14 cellular contexts compared by ENCODE assay signal in genomic region chr3:159158213-159158612, GRCh38.
DNase-seq lines count a peak whose midpoint lies in the region; ATAC-seq, FAIRE-seq and TF ChIP-seq lines count a peak whose summit lies in the region.
"Had no signal": no experiment of that assay in that cellular context is flagged by ENCODE, and none has a peak within 500 bp of the region (broad histone marks: within the 10 kb centered on the region; RNA-seq: fewer than 3 reads in every experiment).

No MANE protein-coding gene starts in this region.

- no peaks in the 10 kb centered on the region for H3K9me1 ChIP-seq in endothelial cell of umbilical vein (replicated peaks; ENCODE audit: control insufficient read depth, extremely low read depth, insufficient read depth, low read length)

- POLR2A ChIA-PET in endothelial cell of umbilical vein (lab: Charles Lee) = no interaction called here

- dilution Hi-C loops in endothelial cell of umbilical vein (cut with MboI; ENCODE audit: extremely low pct_ligation_motif_present, low sequenced_read_pairs) = no loop called here

- peaks cover 15% of the 10 kb centered on the region for H3K4me1 ChIP-seq in endothelial cell of umbilical vein (ENCODE audit: control insufficient read depth, extremely low read depth, insufficient read depth, low read length)
- H3K4me1 ChIP-seq in testis = no peaks in the 10 kb centered on the region
- H3K4me1 ChIP-seq in smooth muscle cell (ENCODE audit: low read depth) = no peaks in the 10 kb centered on the region
- no peaks in the 10 kb centered on the region for H3K4me1 ChIP-seq in right cardiac atrium (ENCODE audit: control insufficient read depth, insufficient read depth, low read length)

- TF ChIP-seq CTCF in endothelial cell of umbilical vein (IDR thresholded peaks at IDR 0.05; ENCODE audit: extremely low read depth in 1 of 2, insufficient read depth in 1 of 2, low read depth in 1 of 2, low read length in 2 of 2) (peak; percentile 30 to 42), testis (IDR thresholded peaks at IDR 0.05) (no peak), smooth muscle cell (IDR thresholded peaks at IDR 0.05; ENCODE audit: borderline replicate concordance, insufficient read depth, poor library complexity, severe bottlenecking) (no peak)

- no peak overlapping the region for H2AFZ ChIP-seq in endothelial cell of umbilical vein (ENCODE audit: low read depth, low read length)
- no peak overlapping the region for H2AFZ ChIP-seq in smooth muscle cell (ENCODE audit: low read depth)

- H3K27me3 ChIP-seq in endothelial cell of umbilical vein (ENCODE audit: control insufficient read depth in 2 of 2, insufficient read depth in 2 of 2, low read length in 2 of 2) (no peaks in the 10 kb centered on the region), testis (no peaks in the 10 kb centered on the region), smooth muscle cell (ENCODE audit: low read depth) (no peaks in the 10 kb centered on the region), right cardiac atrium (ENCODE audit: control insufficient read depth, insufficient read depth) (no peaks in the 10 kb centered on the region)

- no peak for ATAC-seq in right cardiac atrium

- H3K27ac ChIP-seq in endothelial cell of umbilical vein (ENCODE audit: insufficient read depth, low read depth, low read length) = peak overlapping the region; percentile 48
- H3K27ac ChIP-seq in testis = no peak overlapping the region
- H3K27ac ChIP-seq in smooth muscle cell (ENCODE audit: low read depth) = no peak overlapping the region
- H3K27ac ChIP-seq in right cardiac atrium (ENCODE audit: low read length) = no peak overlapping the region

- CTCF ChIA-PET in endothelial cell of umbilical vein (lab: Charles Lee) = interaction anchor here (0.8 to 2.6 kb wide), 13 partner anchors 9 to 312 kb away, joined by 3 to 41 read pairs (median 4); no protein-coding TSS in a partner anchor
- CTCF ChIA-PET in activated naive CD4-positive, alpha-beta T cell treated with anti-CD3 and anti-CD28 coated beads, Interleukin-2, amount 10 ng/mL, durations not matched to agents 7 days and 5 days (lab: Charles Lee) = no interaction called here

- no peaks in the 10 kb centered on the region for H3K9me3 ChIP-seq in endothelial cell of umbilical vein (replicated peaks; ENCODE audit: control insufficient read depth, insufficient read depth, low read length)
- no peaks in the 10 kb centered on the region for H3K9me3 ChIP-seq in testis
- no peaks in the 10 kb centered on the region for H3K9me3 ChIP-seq in smooth muscle cell (replicated peaks; ENCODE audit: low read depth)
- H3K9me3 ChIP-seq in right cardiac atrium (ENCODE audit: control insufficient read depth, low read length) = no peaks in the 10 kb centered on the region

- WGBS in testis, 2 donors = 43 to 59% methylated on average over 2 of the region's 2 CpGs
- WGBS in smooth muscle cell (ENCODE audit: low lambda C conversion rate) = 70% methylated on average over 2 of the region's 2 CpGs
- 45% methylated on average over 2 of the region's 2 CpGs for WGBS in right cardiac atrium

- BruUV-seq in endothelial cell of umbilical vein (replicated peaks; lab: Mats Ljungman, UMichigan) = no TSS peak

- DNase-seq in NCI-H345 (lab: John Stamatoyannopoulos, UW) (peak; percentile 2), NCI-H345 treated with DMSO at 0.1 percent for 48 hours (lab: John Stamatoyannopoulos, UW; ENCODE audit: unreplicated experiment) (no peak), NCI-H69 (lab: John Stamatoyannopoulos, UW) (peak; percentile 63), endothelial cell of umbilical vein (ENCODE audit: low read depth, low spot score) (peak; percentile 88), testis (peak; percentile 16), smooth muscle cell (lab: John Stamatoyannopoulos, UW; ENCODE audit: unreplicated experiment) (no peak), right cardiac atrium (no peak)
- DNase-seq in activated naive CD4-positive, alpha-beta T cell treated with anti-CD3 and anti-CD28 coated beads, Interleukin-2, amount 10 ng/mL, durations not matched to agents 7 days and 5 days = no peak
- DNase-seq: activated gamma-delta T cell treated with Interleukin-2 at 50 U/mL for 16 hours; Right ventricle myocardium superior; stimulated activated CD4-positive, alpha-beta T cell treated with anti-CD3 and anti-CD28 coated beads, Interleukin-15, amount 100 ng/mL, for 24 hours; trophoblast cell had no signal

- no peak overlapping the region for H3K4me3 Mint-ChIP-seq in activated naive CD4-positive, alpha-beta T cell treated with anti-CD3 and anti-CD28 coated beads, Interleukin-2, amount 10 ng/mL, durations not matched to agents 7 days and 5 days
- H3K4me3 Mint-ChIP-seq: brain, memory B cell had no signal

- H3K4me1 Mint-ChIP-seq in activated naive CD4-positive, alpha-beta T cell treated with anti-CD3 and anti-CD28 coated beads, Interleukin-2, amount 10 ng/mL, durations not matched to agents 7 days and 5 days = no peaks in the 10 kb centered on the region
- H3K4me1 Mint-ChIP-seq: brain, memory B cell had no signal

- intact Hi-C loops in endothelial cell of umbilical vein (cut with micrococcal nuclease) (loop anchor here (1.0 to 10.0 kb wide), 6 partner anchors 11 to 313 kb away; no protein-coding TSS in a partner anchor), testis (cut with DNase I; ENCODE audit: low total_unique reads) (no loop called here), right cardiac atrium (cut with DNase I) (no loop called here)

- peak; percentile 84 for FAIRE-seq in endothelial cell of umbilical vein (lab: Jason Lieb, UNC)

- H3K27me3 Mint-ChIP-seq in activated naive CD4-positive, alpha-beta T cell treated with anti-CD3 and anti-CD28 coated beads, Interleukin-2, amount 10 ng/mL, durations not matched to agents 7 days and 5 days = no peaks in the 10 kb centered on the region
- H3K27me3 Mint-ChIP-seq: brain had no signal

- H3K9ac ChIP-seq in endothelial cell of umbilical vein (replicated peaks; ENCODE audit: extremely low read depth, insufficient read depth, low read length) = no peak overlapping the region
- H3K9ac ChIP-seq in smooth muscle cell (ENCODE audit: low read depth) = no peak overlapping the region

- H3K27ac Mint-ChIP-seq in activated naive CD4-positive, alpha-beta T cell treated with anti-CD3 and anti-CD28 coated beads, Interleukin-2, amount 10 ng/mL, durations not matched to agents 7 days and 5 days = no peak overlapping the region
- H3K27ac Mint-ChIP-seq: brain, memory B cell had no signal

- H3F3A ChIP-seq in smooth muscle cell (ENCODE audit: low read depth) = no peaks in the 10 kb centered on the region

- H3K4me3 ChIP-seq in endothelial cell of umbilical vein (replicated peaks in 1 of 3; ENCODE audit: insufficient read depth in 1 of 3, low read depth in 1 of 3, low read length in 3 of 3) = no peak overlapping the region
- no peak overlapping the region for H3K4me3 ChIP-seq in testis
- H3K4me3 ChIP-seq in smooth muscle cell = no peak overlapping the region
- H3K4me3 ChIP-seq in right cardiac atrium (ENCODE audit: low read length) = no peak overlapping the region

- no peaks in the 10 kb centered on the region for H3K9me3 Mint-ChIP-seq in activated naive CD4-positive, alpha-beta T cell treated with anti-CD3 and anti-CD28 coated beads, Interleukin-2, amount 10 ng/mL, durations not matched to agents 7 days and 5 days
- H3K9me3 Mint-ChIP-seq: brain, memory B cell had no signal

- H3K36me3 Mint-ChIP-seq in activated naive CD4-positive, alpha-beta T cell treated with anti-CD3 and anti-CD28 coated beads, Interleukin-2, amount 10 ng/mL, durations not matched to agents 7 days and 5 days = no peaks in the 10 kb centered on the region
- H3K36me3 Mint-ChIP-seq: brain, memory B cell had no signal

- H4K20me1 ChIP-seq in endothelial cell of umbilical vein (replicated peaks; ENCODE audit: control insufficient read depth, extremely low read depth, insufficient read depth, low read length) (no peaks in the 10 kb centered on the region), smooth muscle cell (ENCODE audit: low read depth) (no peaks in the 10 kb centered on the region)

- H3K36me3 ChIP-seq in endothelial cell of umbilical vein (ENCODE audit: control insufficient read depth in 2 of 2, extremely low read depth in 1 of 2, insufficient read depth in 2 of 2, low read length in 2 of 2) (no peaks in the 10 kb centered on the region), testis (ENCODE audit: low read depth, missing control alignments) (no peaks in the 10 kb centered on the region), smooth muscle cell (ENCODE audit: low read depth) (no peaks in the 10 kb centered on the region)

- TF ChIP-seq POLR2A in endothelial cell of umbilical vein (IDR thresholded peaks at IDR 0.05; ENCODE audit: low read depth, low read length) (no peak), testis (IDR thresholded peaks at IDR 0.05) (no peak)

- peak overlapping the region; percentile 58 for H3K4me2 ChIP-seq in endothelial cell of umbilical vein (ENCODE audit: insufficient read depth, low read length)
- H3K4me2 ChIP-seq in smooth muscle cell = no peak overlapping the region

- H3K79me2 ChIP-seq in endothelial cell of umbilical vein (ENCODE audit: control insufficient read depth, insufficient read depth, low read length) (no peaks in the 10 kb centered on the region), smooth muscle cell (ENCODE audit: low read depth) (no peaks in the 10 kb centered on the region)

TF ChIP-seq in endothelial cell of umbilical vein, 7 proteins besides CTCF, POLR2A, EP300 and RAD21:
- TF ChIP-seq MAX (IDR thresholded peaks at IDR 0.05; ENCODE audit: insufficient read depth, insufficient read length) = no peak
- peak; percentile 63 for TF ChIP-seq FOS (IDR thresholded peaks at IDR 0.05; ENCODE audit: borderline replicate concordance, insufficient read depth, low read length)
- no peak for TF ChIP-seq MYC (IDR thresholded peaks at IDR 0.05; ENCODE audit: low read depth, low read length)
- peak; percentile 66 for TF ChIP-seq JUN (IDR thresholded peaks at IDR 0.05; ENCODE audit: borderline replicate concordance, insufficient read depth, insufficient read length, low read depth)
- TF ChIP-seq GATA2 (IDR thresholded peaks at IDR 0.05; ENCODE audit: insufficient read depth, insufficient read length, low read depth, low read length) = peak; percentile 53
- peak; percentile 73 for TF ChIP-seq POLR2AphosphoS5 (IDR thresholded peaks at IDR 0.05; ENCODE audit: insufficient read depth, low read depth, low read length)
- TF ChIP-seq EZH2 (IDR thresholded peaks at IDR 0.05; ENCODE audit: borderline replicate concordance, low read depth, low read length, severe bottlenecking) = no peak

Comparison
In these comparisons a context has a peak if more than half of its experiments do, and no peak if none do; other contexts are left out.
1. DNase-seq: peak in NCI-H345 (single experiment), NCI-H69 (single experiment), endothelial cell of umbilical vein (single experiment) and testis (single experiment); none in NCI-H345 treated with DMSO at 0.1 percent for 48 hours (single experiment), smooth muscle cell (single experiment), right cardiac atrium (0 of 3) and activated naive CD4-positive, alpha-beta T cell treated with anti-CD3 and anti-CD28 coated beads, Interleukin-2, amount 10 ng/mL, durations not matched to agents 7 days and 5 days (single experiment).
2. CTCF ChIP-seq: peak in endothelial cell of umbilical vein (2 of 2); none in testis (0 of 3) and smooth muscle cell (single experiment).